ENCODE assay signal across 1 cellular context in the genomic region with DNA sequence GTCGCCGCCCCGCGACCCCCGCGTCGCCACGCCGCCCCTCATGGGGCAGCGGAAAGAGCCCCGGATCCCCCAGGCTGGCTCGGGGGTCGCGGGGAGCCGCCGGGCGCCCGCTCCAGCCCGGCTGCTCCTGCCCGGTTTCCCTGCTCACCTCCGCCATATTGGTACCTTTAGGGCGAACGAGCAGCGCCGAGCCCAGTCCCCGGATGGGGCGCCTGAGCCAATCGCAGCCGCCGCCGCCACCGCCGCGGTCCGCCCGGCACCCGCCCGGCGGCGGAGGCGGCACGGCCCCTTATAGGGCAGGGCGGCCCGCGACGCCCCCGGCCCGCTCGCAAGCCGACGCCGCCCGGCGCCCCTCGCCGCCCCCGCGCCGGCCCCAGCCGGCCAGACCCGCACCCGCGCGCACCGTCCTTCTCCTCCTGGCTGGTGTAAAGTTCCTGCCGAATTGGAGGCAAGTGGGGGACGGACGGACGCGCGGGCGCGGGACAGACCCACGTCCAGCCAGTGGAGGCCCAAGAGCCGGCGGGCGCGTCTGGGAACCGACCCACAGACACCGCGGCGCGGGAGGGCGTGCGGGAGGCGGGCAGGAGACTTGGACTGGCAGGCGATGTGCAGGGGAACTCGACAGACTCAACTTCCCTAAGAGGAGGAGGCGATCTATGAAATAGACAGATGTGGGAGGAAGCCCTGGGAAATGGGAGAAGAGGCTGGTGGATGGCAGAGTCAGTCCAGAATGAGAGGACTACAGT.
TF ChIP-seq lines count a peak whose summit lies in the region.

A gene with protein sequence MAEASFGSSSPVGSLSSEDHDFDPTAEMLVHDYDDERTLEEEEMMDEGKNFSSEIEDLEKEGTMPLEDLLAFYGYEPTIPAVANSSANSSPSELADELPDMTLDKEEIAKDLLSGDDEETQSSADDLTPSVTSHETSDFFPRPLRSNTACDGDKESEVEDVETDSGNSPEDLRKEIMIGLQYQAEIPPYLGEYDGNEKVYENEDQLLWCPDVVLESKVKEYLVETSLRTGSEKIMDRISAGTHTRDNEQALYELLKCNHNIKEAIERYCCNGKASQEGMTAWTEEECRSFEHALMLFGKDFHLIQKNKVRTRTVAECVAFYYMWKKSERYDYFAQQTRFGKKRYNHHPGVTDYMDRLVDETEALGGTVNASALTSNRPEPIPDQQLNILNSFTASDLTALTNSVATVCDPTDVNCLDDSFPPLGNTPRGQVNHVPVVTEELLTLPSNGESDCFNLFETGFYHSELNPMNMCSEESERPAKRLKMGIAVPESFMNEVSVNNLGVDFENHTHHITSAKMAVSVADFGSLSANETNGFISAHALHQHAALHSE (minus strand): TSS at position 178 of the 746 bp plus-strand sequence. CDS start 21 bp downstream, at position 157.

TF ChIP-seq in H1, 55 proteins besides CTCF, POLR2A, EP300 and RAD21:
- TF ChIP-seq, protein P1, sequence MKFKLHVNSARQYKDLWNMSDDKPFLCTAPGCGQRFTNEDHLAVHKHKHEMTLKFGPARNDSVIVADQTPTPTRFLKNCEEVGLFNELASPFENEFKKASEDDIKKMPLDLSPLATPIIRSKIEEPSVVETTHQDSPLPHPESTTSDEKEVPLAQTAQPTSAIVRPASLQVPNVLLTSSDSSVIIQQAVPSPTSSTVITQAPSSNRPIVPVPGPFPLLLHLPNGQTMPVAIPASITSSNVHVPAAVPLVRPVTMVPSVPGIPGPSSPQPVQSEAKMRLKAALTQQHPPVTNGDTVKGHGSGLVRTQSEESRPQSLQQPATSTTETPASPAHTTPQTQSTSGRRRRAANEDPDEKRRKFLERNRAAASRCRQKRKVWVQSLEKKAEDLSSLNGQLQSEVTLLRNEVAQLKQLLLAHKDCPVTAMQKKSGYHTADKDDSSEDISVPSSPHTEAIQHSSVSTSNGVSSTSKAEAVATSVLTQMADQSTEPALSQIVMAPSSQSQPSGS (IDR thresholded peaks at IDR 0.05; ENCODE audit: low read length), result no peak
- TF ChIP-seq CBX8 (IDR thresholded peaks at IDR 0.05; ENCODE audit: borderline replicate concordance, low read depth, low read length) (no peak), ASH2L (IDR thresholded peaks at IDR 0.05; ENCODE audit: low read length) (peak; percentile 17), BACH1 (IDR thresholded peaks at IDR 0.05; ENCODE audit: low read length) (peak; percentile 31; the same call in 1 of the 2 replicates), EGR1 (IDR thresholded peaks at IDR 0.05; ENCODE audit: borderline replicate concordance, low read depth, low read length) (peak; percentile 65; the same call in 1 of the 2 replicates), TAF7 (optimal IDR thresholded peaks at IDR 0.05; ENCODE audit: borderline replicate concordance, low read depth, low read length) (peak; percentile 38), KDM4A (IDR thresholded peaks at IDR 0.05; ENCODE audit: low read depth, low read length, severe bottlenecking) (peak; percentile 71), TAF1 (IDR thresholded peaks at IDR 0.05; ENCODE audit: low read depth, low read length) (peak; percentile 73), PHF8 (conservative IDR thresholded peaks at IDR 0.05; ENCODE audit: low read depth, low read length) (peak; percentile 72), TBP (IDR thresholded peaks at IDR 0.05; ENCODE audit: low read depth, low read length) (peak; percentile 31; the same call in 1 of the 2 replicates), SIN3A (conservative IDR thresholded peaks at IDR 0.05 in 1 of 2, IDR thresholded peaks at IDR 0.05 in 1 of 2; ENCODE audit: low read depth in 1 of 2, low read length in 2 of 2) (0 out of 4 replicates have a peak, but pooled peaks of 1 of the 2 experiments have one; percentile 44), YY1 (IDR thresholded peaks at IDR 0.05; ENCODE audit: low read depth, low read length) (peak; percentile 91)
- TF ChIP-seq, protein P2, sequence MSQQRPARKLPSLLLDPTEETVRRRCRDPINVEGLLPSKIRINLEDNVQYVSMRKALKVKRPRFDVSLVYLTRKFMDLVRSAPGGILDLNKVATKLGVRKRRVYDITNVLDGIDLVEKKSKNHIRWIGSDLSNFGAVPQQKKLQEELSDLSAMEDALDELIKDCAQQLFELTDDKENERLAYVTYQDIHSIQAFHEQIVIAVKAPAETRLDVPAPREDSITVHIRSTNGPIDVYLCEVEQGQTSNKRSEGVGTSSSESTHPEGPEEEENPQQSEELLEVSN (IDR thresholded peaks at IDR 0.05), result no peak; the same call in 1 of the 2 replicates
